ENCODE assay signal across 2 cellular contexts in the genomic region with DNA sequence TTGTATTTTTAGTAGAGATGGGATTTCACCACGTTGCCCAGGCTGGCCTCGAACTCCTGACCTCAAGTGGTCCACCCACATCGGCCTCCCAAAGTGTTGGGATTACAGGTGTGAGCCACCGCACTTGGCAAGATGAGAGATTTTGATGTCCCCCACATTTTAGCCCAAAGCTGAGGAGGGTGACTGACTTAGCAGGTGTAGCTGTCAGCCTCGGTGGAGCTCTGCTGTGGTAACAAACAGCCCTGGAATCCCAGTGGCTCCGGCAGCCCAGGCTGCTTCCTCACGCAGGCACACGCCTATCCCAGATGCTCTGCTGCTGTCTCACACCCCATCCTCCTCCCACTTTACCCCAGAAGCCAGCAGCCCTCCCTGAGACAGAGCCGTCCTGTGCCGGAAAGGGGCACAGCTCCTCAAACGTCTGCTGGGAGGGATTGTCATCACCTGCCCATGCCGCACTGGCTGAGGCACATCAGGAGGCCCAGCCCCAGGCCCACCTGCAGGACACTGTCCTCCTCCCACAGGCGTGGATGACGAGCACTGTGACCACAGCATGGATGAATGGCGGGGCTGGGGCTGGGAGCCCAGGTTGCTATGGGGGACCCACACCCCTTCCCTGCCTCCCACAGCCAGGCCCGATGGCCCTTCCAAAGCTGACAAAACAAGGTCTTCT.
A peak's percentile ranks its signal among the peaks of the same experiment; 100 is the strongest.
TF ChIP-seq lines count a peak whose summit lies in the region.

No MANE protein-coding gene starts in this region.

TF ChIP-seq in HepG2, 621 proteins besides CTCF, POLR2A, EP300 and RAD21 (continues in another document):
- TF ChIP-seq ZNF235 (CRISPR knock-in tag; IDR thresholded peaks at IDR 0.05; ENCODE audit: borderline replicate concordance) (no peak), UBTF (CRISPR knock-in tag; IDR thresholded peaks at IDR 0.05) (no peak), ZNF629 (CRISPR knock-in tag; conservative IDR thresholded peaks at IDR 0.05) (no peak), MTA1 (CRISPR knock-in tag; IDR thresholded peaks at IDR 0.05; ENCODE audit: borderline replicate concordance) (no peak), ATF7 (IDR thresholded peaks at IDR 0.05) (no peak), ATF7 (CRISPR knock-in tag; IDR thresholded peaks at IDR 0.05) (no peak), STAG1 (CRISPR knock-in tag; IDR thresholded peaks at IDR 0.05) (no peak), DZIP1 (CRISPR knock-in tag; IDR thresholded peaks at IDR 0.05) (no peak), POLR2AphosphoS2 (IDR thresholded peaks at IDR 0.05; ENCODE audit: low read depth, low read length) (no peak), ZNF616 (CRISPR knock-in tag; IDR thresholded peaks at IDR 0.05; ENCODE audit: low read depth) (no peak), ZFAT (CRISPR knock-in tag; conservative IDR thresholded peaks at IDR 0.05) (no peak), ZNF775 (CRISPR knock-in tag; IDR thresholded peaks at IDR 0.05; ENCODE audit: borderline replicate concordance) (no peak), ZNF343 (CRISPR knock-in tag; IDR thresholded peaks at IDR 0.05) (no peak), ZNF326 (CRISPR knock-in tag; IDR thresholded peaks at IDR 0.05; ENCODE audit: borderline replicate concordance) (no peak), ZNF33B (CRISPR knock-in tag; IDR thresholded peaks at IDR 0.05) (no peak), PHF5A (CRISPR knock-in tag; IDR thresholded peaks at IDR 0.05; ENCODE audit: low read depth, unreplicated experiment) (no peak), ZNF12 (CRISPR knock-in tag; IDR thresholded peaks at IDR 0.05) (peak; percentile 96)
- TF ChIP-seq, protein P1, sequence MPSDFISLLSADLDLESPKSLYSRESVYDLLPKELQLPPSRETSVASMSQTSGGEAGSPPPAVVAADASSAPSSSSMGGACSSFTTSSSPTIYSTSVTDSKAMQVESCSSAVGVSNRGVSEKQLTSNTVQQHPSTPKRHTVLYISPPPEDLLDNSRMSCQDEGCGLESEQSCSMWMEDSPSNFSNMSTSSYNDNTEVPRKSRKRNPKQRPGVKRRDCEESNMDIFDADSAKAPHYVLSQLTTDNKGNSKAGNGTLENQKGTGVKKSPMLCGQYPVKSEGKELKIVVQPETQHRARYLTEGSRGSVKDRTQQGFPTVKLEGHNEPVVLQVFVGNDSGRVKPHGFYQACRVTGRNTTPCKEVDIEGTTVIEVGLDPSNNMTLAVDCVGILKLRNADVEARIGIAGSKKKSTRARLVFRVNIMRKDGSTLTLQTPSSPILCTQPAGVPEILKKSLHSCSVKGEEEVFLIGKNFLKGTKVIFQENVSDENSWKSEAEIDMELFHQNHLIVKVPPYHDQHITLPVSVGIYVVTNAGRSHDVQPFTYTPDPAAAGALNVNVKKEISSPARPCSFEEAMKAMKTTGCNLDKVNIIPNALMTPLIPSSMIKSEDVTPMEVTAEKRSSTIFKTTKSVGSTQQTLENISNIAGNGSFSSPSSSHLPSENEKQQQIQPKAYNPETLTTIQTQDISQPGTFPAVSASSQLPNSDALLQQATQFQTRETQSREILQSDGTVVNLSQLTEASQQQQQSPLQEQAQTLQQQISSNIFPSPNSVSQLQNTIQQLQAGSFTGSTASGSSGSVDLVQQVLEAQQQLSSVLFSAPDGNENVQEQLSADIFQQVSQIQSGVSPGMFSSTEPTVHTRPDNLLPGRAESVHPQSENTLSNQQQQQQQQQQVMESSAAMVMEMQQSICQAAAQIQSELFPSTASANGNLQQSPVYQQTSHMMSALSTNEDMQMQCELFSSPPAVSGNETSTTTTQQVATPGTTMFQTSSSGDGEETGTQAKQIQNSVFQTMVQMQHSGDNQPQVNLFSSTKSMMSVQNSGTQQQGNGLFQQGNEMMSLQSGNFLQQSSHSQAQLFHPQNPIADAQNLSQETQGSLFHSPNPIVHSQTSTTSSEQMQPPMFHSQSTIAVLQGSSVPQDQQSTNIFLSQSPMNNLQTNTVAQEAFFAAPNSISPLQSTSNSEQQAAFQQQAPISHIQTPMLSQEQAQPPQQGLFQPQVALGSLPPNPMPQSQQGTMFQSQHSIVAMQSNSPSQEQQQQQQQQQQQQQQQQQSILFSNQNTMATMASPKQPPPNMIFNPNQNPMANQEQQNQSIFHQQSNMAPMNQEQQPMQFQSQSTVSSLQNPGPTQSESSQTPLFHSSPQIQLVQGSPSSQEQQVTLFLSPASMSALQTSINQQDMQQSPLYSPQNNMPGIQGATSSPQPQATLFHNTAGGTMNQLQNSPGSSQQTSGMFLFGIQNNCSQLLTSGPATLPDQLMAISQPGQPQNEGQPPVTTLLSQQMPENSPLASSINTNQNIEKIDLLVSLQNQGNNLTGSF (CRISPR knock-in tag; IDR thresholded peaks at IDR 0.05): no peak

TF ChIP-seq in H1, 55 proteins besides CTCF, POLR2A, EP300 and RAD21:
- TF ChIP-seq BCL11A (IDR thresholded peaks at IDR 0.05; ENCODE audit: low read depth in 2 of 2, low read length in 2 of 2) (no peak), POLR2AphosphoS5 (IDR thresholded peaks at IDR 0.05; ENCODE audit: low read depth, low read length) (no peak), HDAC2 (IDR thresholded peaks at IDR 0.05; ENCODE audit: borderline replicate concordance in 1 of 2, low read depth in 2 of 2, low read length in 2 of 2) (no peak), SIX5 (IDR thresholded peaks at IDR 0.05; ENCODE audit: low read depth, low read length) (no peak), NRF1 (IDR thresholded peaks at IDR 0.05; ENCODE audit: low read depth, low read length) (no peak), SP2 (IDR thresholded peaks at IDR 0.05; ENCODE audit: low read length) (no peak), RBBP5 (IDR thresholded peaks at IDR 0.05; ENCODE audit: borderline replicate concordance, low read depth, low read length) (no peak)
